Comparison of ENCODE assay signal across 8 cellular contexts in the genomic region with DNA sequence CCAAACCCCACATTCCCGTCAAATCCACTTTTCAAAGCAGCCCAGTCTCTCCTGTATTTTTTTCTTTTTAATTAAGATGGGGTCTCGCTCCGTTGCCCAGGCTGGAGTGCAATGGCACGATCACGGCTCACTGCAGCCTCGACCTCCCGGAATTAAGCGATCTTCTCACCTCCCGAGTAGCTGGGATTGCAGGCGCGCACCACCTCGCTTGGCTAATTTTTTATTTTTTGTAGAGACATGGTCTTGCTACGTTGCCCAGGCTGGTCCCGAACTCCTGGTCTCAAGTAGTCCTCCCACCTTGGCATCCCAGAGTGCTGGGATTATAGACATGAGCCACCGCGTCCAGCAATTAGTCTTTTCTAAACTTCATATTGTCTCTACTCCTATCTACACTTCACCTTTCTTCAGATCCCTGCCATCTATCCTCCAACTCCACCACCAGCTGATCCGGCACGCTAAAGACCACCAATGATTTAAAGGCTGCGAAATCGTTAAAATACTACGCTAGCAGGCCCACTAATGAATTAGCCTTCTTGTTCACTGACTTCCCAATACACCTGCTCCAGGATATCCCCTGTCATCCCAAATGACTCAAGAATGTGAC. TPM values are rescaled to one million over a fixed set of nuclear protein-coding genes. Genes with fewer than 3 reads are reported as not detected.
DNase-seq lines count a peak whose midpoint lies in the region; ATAC-seq and TF ChIP-seq lines count a peak whose summit lies in the region.

No MANE protein-coding gene starts in this region.

- intact Hi-C loops in heart left ventricle (cut with DNase I) (loop anchor here in 4 of 10 donors (2.0 to 10.0 kb wide), 3 partner anchors 43 to 385 kb away; a partner anchor contains a TSS), Right ventricle myocardium inferior (cut with DNase I) (no loop called here), aorta (cut with DNase I) (loop anchor here in 1 of 2 donors (5.0 kb wide), 1 partner anchor 43 kb away; a partner anchor contains a TSS)

- peaks cover 45% of the 10 kb centered on the region for H3K36me3 Mint-ChIP-seq in central memory CD8-positive, alpha-beta T cell (ENCODE audit: insufficient read depth)

- DNase-seq in heart left ventricle = no peak
- DNase-seq in Right ventricle myocardium inferior (ENCODE audit: missing footprints) = no peak
- DNase-seq in central memory CD8-positive, alpha-beta T cell (ENCODE audit: low spot score in 2 of 2) = no peak
- DNase-seq in aorta = no peak
- DNase-seq in DMS53 (lab: John Stamatoyannopoulos, UW) = no peak

- H3K4me3 Mint-ChIP-seq in central memory CD8-positive, alpha-beta T cell = peak overlapping the region; percentile 83

- peak overlapping the region; percentile 10 to 84 (median 79) for H3K27ac ChIP-seq in heart left ventricle
- H3K27ac ChIP-seq in aorta (ENCODE audit: low read depth in 1 of 2, low read length in 2 of 2) = peak overlapping the region in 1 of 2 donors; percentile 9

- no peaks in the 10 kb centered on the region for H3K27me3 Mint-ChIP-seq in central memory CD8-positive, alpha-beta T cell

- no peak for ATAC-seq in heart left ventricle
- no peak for ATAC-seq in Right ventricle myocardium inferior
- ATAC-seq in central memory CD8-positive, alpha-beta T cell (replicated peaks; ENCODE audit: extremely low read depth, poor library complexity, severe bottlenecking) = no peak
- peak; percentile 23 for ATAC-seq in aorta (ENCODE audit: low FRiP score)
- no peak for ATAC-seq in GM21576 (IDR thresholded peaks at IDR 0.05; ENCODE audit: unreplicated experiment)
- no peak for ATAC-seq in HG03439 (IDR thresholded peaks at IDR 0.05; ENCODE audit: unreplicated experiment)

- H3K27ac Mint-ChIP-seq in central memory CD8-positive, alpha-beta T cell (ENCODE audit: low read depth) = peak overlapping the region; percentile 77

- H3K9me3 ChIP-seq in heart left ventricle (no peaks in the 10 kb centered on the region), mononuclear cell (ENCODE audit: low read depth, low read length) (no peaks in the 10 kb centered on the region), aorta (ENCODE audit: control insufficient read depth, low read length) (no peaks in the 10 kb centered on the region)

- TF ChIP-seq CTCF in heart left ventricle (IDR thresholded peaks at IDR 0.05) = no peak

- H3K4me1 ChIP-seq in heart left ventricle (peaks cover 0 to 22% (median 9%) of the 10 kb centered on the region in 12 donors), mononuclear cell (ENCODE audit: insufficient read depth, low read length) (peaks cover 17% of the 10 kb centered on the region), aorta (ENCODE audit: control insufficient read depth in 1 of 2, insufficient read depth in 2 of 2, low read length in 2 of 2) (peaks cover 0 to 2% of the 10 kb centered on the region in 2 donors)

- H3K27me3 ChIP-seq in heart left ventricle = no peaks in the 10 kb centered on the region
- no peaks in the 10 kb centered on the region for H3K27me3 ChIP-seq in mononuclear cell (ENCODE audit: insufficient read depth, low read length)
- no peaks in the 10 kb centered on the region for H3K27me3 ChIP-seq in aorta (ENCODE audit: control insufficient read depth in 1 of 2, insufficient read depth in 2 of 2, low read length in 1 of 2)

- H3K4me3 ChIP-seq in heart left ventricle (peak overlapping the region; percentile 64 to 98 (median 87)), mononuclear cell (ENCODE audit: low read length) (peak overlapping the region; percentile 79), aorta (ENCODE audit: low read length in 2 of 2) (peak overlapping the region; percentile 23 to 74)

- peaks cover 33% of the 10 kb centered on the region for H3K4me1 Mint-ChIP-seq in central memory CD8-positive, alpha-beta T cell

- no peaks in the 10 kb centered on the region for H3K9me3 Mint-ChIP-seq in central memory CD8-positive, alpha-beta T cell

- TF ChIP-seq POLR2A in heart left ventricle (IDR thresholded peaks at IDR 0.05) = peak in 1 of 2 donors; percentile 30

- 61 to 65% (median 63%) methylated on average over 21 of the region's 21 CpGs for WGBS in heart left ventricle, 4 donors
- 53 to 57% methylated on average over 21 of the region's 21 CpGs for WGBS in aorta, 2 donors

- H3K36me3 ChIP-seq in heart left ventricle = peaks cover 0 to 51% (median 41%) of the 10 kb centered on the region in 9 donors
- H3K36me3 ChIP-seq in aorta (ENCODE audit: control insufficient read depth in 1 of 2, insufficient read depth in 2 of 2, low read length in 1 of 2) = peaks cover 3 to 4% of the 10 kb centered on the region in 2 donors

RNA-seq across cellular contexts. Expression of a gene that starts 0.5 kb away (rescaled TPM):
- total RNA-seq in heart left ventricle (10 to 100 TPM in 5 of 9 donors, 1 to 10 TPM in 4; 8.5 to 14.8 (median 10.9) TPM), Right ventricle myocardium inferior (10.0 TPM), mononuclear cell (20.9 TPM), aorta (10 to 100 TPM; 17.3 to 21.6 TPM)
- polyA plus RNA-seq in heart left ventricle (10 to 100 TPM in 1 of 2 donors, 1 to 10 TPM in 1; 5.0 to 15.3 TPM), aorta (10 to 100 TPM in 1 of 2 donors, 1 to 10 TPM in 1; 9.0 to 17.8 TPM)

RNA-seq across cellular contexts. Expression of a gene that starts 37.5 kb away (rescaled TPM):
- total RNA-seq in heart left ventricle (10 to 100 TPM; 11.1 to 17.3 (median 14.3) TPM), Right ventricle myocardium inferior (12.9 TPM), mononuclear cell (55.8 TPM), aorta (10 to 100 TPM; 15.1 to 21.6 TPM)
- polyA plus RNA-seq in heart left ventricle (10 to 100 TPM; 13.2 to 23.4 TPM), aorta (10 to 100 TPM; 13.4 to 24.5 TPM)

RNA-seq across cellular contexts. Expression of a gene that starts 44.1 kb away (rescaled TPM):
- total RNA-seq in heart left ventricle (10 to 100 TPM in 2 of 9 donors, 1 to 10 TPM in 7; 4.3 to 16.5 (median 7.0) TPM), Right ventricle myocardium inferior (10.7 TPM), mononuclear cell (2.7 TPM), aorta (10 to 100 TPM; 12.5 to 20.7 TPM)
- polyA plus RNA-seq in heart left ventricle (10 to 100 TPM in 1 of 2 donors, 1 to 10 TPM in 1; 1.9 to 13.7 TPM), aorta (1 to 10 TPM; 5.9 to 7.2 TPM)

RNA-seq across cellular contexts. Expression of a gene that starts 56.6 kb away (rescaled TPM):
- total RNA-seq in heart left ventricle (10 to 100 TPM; 14.6 to 32.0 (median 20.8) TPM), Right ventricle myocardium inferior (20.9 TPM), mononuclear cell (58.0 TPM), aorta (10 to 100 TPM; 21.9 to 26.4 TPM)
- polyA plus RNA-seq in heart left ventricle (10 to 100 TPM; 23.0 to 43.8 TPM), aorta (10 to 100 TPM; 30.7 to 58.4 TPM)
